ENCODE assay signal across 1 cellular context in genomic region chr20:33864324-33864963, GRCh38.
TF ChIP-seq lines count a peak whose summit lies in the region.

No MANE protein-coding gene starts in this region.

TF ChIP-seq in HepG2, 621 proteins besides CTCF, POLR2A, EP300 and RAD21:
- TF ChIP-seq GPBP1L1 (CRISPR knock-in tag; IDR thresholded peaks at IDR 0.05), result no peak
- 0 out of 2 replicates have a peak, but pooled peaks have one; percentile 22 for TF ChIP-seq ZNF263 (CRISPR knock-in tag; IDR thresholded peaks at IDR 0.05)
- peak; percentile 39; the same call in 1 of the 2 replicates for TF ChIP-seq RXRA (CRISPR knock-in tag; IDR thresholded peaks at IDR 0.05)
- no peak for TF ChIP-seq SOX6 (IDR thresholded peaks at IDR 0.05)
- peak; percentile 15; the same call in 1 of the 2 replicates for TF ChIP-seq SOX6 (CRISPR knock-in tag; IDR thresholded peaks at IDR 0.05)
